In the genomic region with DNA sequence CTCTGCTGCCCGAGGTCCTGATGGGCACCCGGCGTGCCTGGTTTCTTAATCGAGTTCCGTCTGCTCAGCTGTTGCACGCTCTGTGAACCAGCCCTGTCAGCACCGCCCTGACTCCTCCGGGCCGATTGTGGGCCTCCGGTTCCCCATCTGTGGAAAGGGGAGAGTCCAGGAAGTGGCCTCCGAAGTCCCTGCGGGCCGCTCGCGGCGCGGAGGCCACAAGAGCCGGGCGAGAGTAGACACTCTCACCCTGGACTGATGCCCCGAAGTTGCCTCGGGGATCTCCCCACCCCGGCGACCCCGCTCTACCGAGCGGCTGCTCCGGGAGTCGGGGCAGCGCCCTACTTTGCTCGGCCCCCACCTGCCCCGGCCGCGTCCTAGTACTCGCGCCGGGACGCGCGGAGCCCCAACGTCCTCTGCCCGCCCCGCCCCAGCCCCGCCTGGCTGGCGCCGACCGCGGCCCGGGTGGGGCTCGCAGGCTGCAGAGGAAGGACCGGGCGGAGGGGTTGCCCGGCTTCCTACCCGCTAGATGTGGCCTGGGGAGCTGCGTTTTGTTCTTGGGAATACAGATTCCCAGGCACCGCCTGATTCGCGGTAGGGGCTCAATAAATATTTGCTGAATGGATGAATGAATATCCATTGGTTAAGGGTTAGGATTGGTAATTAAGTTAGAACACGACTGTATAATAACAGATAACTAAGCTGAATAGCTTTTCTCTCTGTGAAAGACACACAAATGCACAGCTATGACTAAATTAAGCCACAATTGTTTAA, we compare ENCODE assay signal across 1 cellular context.
A peak's percentile ranks its signal among the peaks of the same experiment; 100 is the strongest.
TF ChIP-seq lines count a peak whose summit lies in the region.

No MANE protein-coding gene starts in this region.

TF ChIP-seq in K562, 482 proteins besides CTCF, POLR2A, EP300 and RAD21 (continued from another document and continues in another):
- peak; percentile 77 for TF ChIP-seq RBFOX2 (IDR thresholded peaks at IDR 0.05; ENCODE audit: low read depth, low read length)
- TF ChIP-seq KDM2B (CRISPR knock-in tag; IDR thresholded peaks at IDR 0.05) = no peak
- TF ChIP-seq FOXP1 (CRISPR knock-in tag; IDR thresholded peaks at IDR 0.05) = 0 out of 2 replicates have a peak, but pooled peaks have one; percentile 22
- TF ChIP-seq ZNF830 (CRISPR knock-in tag; IDR thresholded peaks at IDR 0.05) = peak; percentile 82; the same call in 1 of the 2 replicates
- no peak for TF ChIP-seq TAF7 (tag; IDR thresholded peaks at IDR 0.05)
- TF ChIP-seq, protein P1, sequence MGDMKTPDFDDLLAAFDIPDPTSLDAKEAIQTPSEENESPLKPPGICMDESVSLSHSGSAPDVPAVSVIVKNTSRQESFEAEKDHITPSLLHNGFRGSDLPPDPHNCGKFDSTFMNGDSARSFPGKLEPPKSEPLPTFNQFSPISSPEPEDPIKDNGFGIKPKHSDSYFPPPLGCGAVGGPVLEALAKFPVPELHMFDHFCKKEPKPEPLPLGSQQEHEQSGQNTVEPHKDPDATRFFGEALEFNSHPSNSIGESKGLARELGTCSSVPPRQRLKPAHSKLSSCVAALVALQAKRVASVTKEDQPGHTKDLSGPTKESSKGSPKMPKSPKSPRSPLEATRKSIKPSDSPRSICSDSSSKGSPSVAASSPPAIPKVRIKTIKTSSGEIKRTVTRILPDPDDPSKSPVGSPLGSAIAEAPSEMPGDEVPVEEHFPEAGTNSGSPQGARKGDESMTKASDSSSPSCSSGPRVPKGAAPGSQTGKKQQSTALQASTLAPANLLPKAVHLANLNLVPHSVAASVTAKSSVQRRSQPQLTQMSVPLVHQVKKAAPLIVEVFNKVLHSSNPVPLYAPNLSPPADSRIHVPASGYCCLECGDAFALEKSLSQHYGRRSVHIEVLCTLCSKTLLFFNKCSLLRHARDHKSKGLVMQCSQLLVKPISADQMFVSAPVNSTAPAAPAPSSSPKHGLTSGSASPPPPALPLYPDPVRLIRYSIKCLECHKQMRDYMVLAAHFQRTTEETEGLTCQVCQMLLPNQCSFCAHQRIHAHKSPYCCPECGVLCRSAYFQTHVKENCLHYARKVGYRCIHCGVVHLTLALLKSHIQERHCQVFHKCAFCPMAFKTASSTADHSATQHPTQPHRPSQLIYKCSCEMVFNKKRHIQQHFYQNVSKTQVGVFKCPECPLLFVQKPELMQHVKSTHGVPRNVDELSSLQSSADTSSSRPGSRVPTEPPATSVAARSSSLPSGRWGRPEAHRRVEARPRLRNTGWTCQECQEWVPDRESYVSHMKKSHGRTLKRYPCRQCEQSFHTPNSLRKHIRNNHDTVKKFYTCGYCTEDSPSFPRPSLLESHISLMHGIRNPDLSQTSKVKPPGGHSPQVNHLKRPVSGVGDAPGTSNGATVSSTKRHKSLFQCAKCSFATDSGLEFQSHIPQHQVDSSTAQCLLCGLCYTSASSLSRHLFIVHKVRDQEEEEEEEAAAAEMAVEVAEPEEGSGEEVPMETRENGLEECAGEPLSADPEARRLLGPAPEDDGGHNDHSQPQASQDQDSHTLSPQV (IDR thresholded peaks at IDR 0.05) = peak; percentile 74; the same call in 1 of the 2 replicates
- TF ChIP-seq TBL1XR1 (IDR thresholded peaks at IDR 0.05; ENCODE audit: low read length in 2 of 2) = peak in 1 of 2 experiments; percentile 32; a peak in 1 of 4 replicates
- no peak for TF ChIP-seq ZNF41 (CRISPR knock-in tag; conservative IDR thresholded peaks at IDR 0.05)
- 0 out of 2 replicates have a peak, but pooled peaks have one; percentile 46 for TF ChIP-seq PHB (CRISPR knock-in tag; IDR thresholded peaks at IDR 0.05)
- peak in 1 of 2 experiments; percentile 53; a peak in 1 of 4 replicates for TF ChIP-seq KDM4B (IDR thresholded peaks at IDR 0.05; ENCODE audit: borderline replicate concordance in 2 of 2, low read depth in 1 of 2)
- TF ChIP-seq, protein P2, sequence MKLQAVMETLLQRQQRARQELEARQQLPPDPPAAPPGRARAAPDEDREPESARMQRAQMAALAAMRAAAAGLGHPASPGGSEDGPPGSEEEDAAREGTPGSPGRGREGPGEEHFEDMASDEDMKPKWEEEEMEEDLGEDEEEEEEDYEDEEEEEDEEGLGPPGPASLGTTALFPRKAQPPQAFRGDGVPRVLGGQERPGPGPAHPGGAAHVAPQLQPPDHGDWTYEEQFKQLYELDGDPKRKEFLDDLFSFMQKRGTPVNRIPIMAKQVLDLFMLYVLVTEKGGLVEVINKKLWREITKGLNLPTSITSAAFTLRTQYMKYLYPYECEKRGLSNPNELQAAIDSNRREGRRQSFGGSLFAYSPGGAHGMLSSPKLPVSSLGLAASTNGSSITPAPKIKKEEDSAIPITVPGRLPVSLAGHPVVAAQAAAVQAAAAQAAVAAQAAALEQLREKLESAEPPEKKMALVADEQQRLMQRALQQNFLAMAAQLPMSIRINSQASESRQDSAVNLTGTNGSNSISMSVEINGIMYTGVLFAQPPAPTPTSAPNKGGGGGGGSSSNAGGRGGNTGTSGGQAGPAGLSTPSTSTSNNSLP (IDR thresholded peaks at IDR 0.05; ENCODE audit: borderline replicate concordance, low read depth, low read length) = 0 out of 2 replicates have a peak, but pooled peaks have one; percentile 48
- no peak for TF ChIP-seq HIVEP1 (CRISPR knock-in tag; IDR thresholded peaks at IDR 0.05)
- no peak for TF ChIP-seq USF1 (CRISPR knock-in tag; IDR thresholded peaks at IDR 0.05)
- no peak for TF ChIP-seq ZNF589 (CRISPR knock-in tag; IDR thresholded peaks at IDR 0.05; ENCODE audit: low read depth)
- no peak for TF ChIP-seq EZH2 (IDR thresholded peaks at IDR 0.05; ENCODE audit: borderline replicate concordance, low read depth, low read length)
- TF ChIP-seq, protein P3, sequence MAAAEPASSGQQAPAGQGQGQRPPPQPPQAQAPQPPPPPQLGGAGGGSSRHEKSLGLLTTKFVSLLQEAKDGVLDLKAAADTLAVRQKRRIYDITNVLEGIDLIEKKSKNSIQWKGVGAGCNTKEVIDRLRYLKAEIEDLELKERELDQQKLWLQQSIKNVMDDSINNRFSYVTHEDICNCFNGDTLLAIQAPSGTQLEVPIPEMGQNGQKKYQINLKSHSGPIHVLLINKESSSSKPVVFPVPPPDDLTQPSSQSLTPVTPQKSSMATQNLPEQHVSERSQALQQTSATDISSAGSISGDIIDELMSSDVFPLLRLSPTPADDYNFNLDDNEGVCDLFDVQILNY (CRISPR knock-in tag; IDR thresholded peaks at IDR 0.05) = no peak
- TF ChIP-seq ESRRA (IDR thresholded peaks at IDR 0.05; ENCODE audit: borderline replicate concordance, low read depth) = peak; percentile 65
- TF ChIP-seq HSF4 (CRISPR knock-in tag; IDR thresholded peaks at IDR 0.05; ENCODE audit: borderline replicate concordance) = no peak
- peak; percentile 63 for TF ChIP-seq TBP (optimal IDR thresholded peaks at IDR 0.05; ENCODE audit: low read depth, low read length)
- TF ChIP-seq, protein P4, sequence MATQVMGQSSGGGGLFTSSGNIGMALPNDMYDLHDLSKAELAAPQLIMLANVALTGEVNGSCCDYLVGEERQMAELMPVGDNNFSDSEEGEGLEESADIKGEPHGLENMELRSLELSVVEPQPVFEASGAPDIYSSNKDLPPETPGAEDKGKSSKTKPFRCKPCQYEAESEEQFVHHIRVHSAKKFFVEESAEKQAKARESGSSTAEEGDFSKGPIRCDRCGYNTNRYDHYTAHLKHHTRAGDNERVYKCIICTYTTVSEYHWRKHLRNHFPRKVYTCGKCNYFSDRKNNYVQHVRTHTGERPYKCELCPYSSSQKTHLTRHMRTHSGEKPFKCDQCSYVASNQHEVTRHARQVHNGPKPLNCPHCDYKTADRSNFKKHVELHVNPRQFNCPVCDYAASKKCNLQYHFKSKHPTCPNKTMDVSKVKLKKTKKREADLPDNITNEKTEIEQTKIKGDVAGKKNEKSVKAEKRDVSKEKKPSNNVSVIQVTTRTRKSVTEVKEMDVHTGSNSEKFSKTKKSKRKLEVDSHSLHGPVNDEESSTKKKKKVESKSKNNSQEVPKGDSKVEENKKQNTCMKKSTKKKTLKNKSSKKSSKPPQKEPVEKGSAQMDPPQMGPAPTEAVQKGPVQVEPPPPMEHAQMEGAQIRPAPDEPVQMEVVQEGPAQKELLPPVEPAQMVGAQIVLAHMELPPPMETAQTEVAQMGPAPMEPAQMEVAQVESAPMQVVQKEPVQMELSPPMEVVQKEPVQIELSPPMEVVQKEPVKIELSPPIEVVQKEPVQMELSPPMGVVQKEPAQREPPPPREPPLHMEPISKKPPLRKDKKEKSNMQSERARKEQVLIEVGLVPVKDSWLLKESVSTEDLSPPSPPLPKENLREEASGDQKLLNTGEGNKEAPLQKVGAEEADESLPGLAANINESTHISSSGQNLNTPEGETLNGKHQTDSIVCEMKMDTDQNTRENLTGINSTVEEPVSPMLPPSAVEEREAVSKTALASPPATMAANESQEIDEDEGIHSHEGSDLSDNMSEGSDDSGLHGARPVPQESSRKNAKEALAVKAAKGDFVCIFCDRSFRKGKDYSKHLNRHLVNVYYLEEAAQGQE (CRISPR knock-in tag; IDR thresholded peaks at IDR 0.05; ENCODE audit: low read depth) = peak; percentile 82
- TF ChIP-seq BCLAF1 (IDR thresholded peaks at IDR 0.05; ENCODE audit: borderline replicate concordance in 1 of 2, control insufficient read depth in 1 of 2, low read depth in 2 of 2, low read length in 1 of 2) = peak in 1 of 2 experiments; percentile 59; a peak in 1 of 4 replicates
- TF ChIP-seq ATF1 (CRISPR knock-in tag; IDR thresholded peaks at IDR 0.05) = no peak
- TF ChIP-seq ATF1 (tag; IDR thresholded peaks at IDR 0.05) = peak; percentile 38; the same call in 1 of the 2 replicates
- TF ChIP-seq THAP12 (CRISPR knock-in tag; IDR thresholded peaks at IDR 0.05) = 0 out of 2 replicates have a peak, but pooled peaks have one; percentile 51
- TF ChIP-seq RREB1 (CRISPR knock-in tag; IDR thresholded peaks at IDR 0.05) = 0 out of 2 replicates have a peak, but pooled peaks have one; percentile 43
